In genomic region chr12:8014836-8015235, GRCh38 we compare ENCODE assay signal across 18 cellular contexts. TPM values are rescaled to one million over a fixed set of nuclear protein-coding genes. Genes with fewer than 3 reads are reported as not detected.
DNase-seq lines count a peak whose midpoint lies in the region; ATAC-seq and TF ChIP-seq lines count a peak whose summit lies in the region.
"Had no signal": no experiment of that assay in that cellular context is flagged by ENCODE, and none has a peak within 500 bp of the region (broad histone marks: within the 10 kb centered on the region; RNA-seq: fewer than 3 reads in every experiment).

No MANE protein-coding gene starts in this region.

- no peaks in the 10 kb centered on the region for H4K20me1 ChIP-seq in neural progenitor cell (ENCODE audit: low read depth)
- H4K20me1 ChIP-seq in hepatocyte (ENCODE audit: insufficient read depth, poor library complexity, severe bottlenecking) = no peaks in the 10 kb centered on the region
- H4K20me1 ChIP-seq: BLaER1 treated with 17β-estradiol and CSF1 and Interleukin-3, amounts not matched to agents 10 nM and 100 nM had no signal

- H3K36me3 Mint-ChIP-seq in CD4-positive, alpha-beta T cell (ENCODE audit: low read depth) = no peaks in the 10 kb centered on the region
- no peaks in the 10 kb centered on the region for H3K36me3 Mint-ChIP-seq in neural progenitor cell

- 72% methylated on average over 18 of the region's 18 CpGs for WGBS in hepatocyte (ENCODE audit: low lambda C conversion rate, missing lambda C conversion rate)

- peaks cover 5% of the 10 kb centered on the region for H3K4me1 Mint-ChIP-seq in CD4-positive, alpha-beta T cell (ENCODE audit: low read depth)
- H3K4me1 Mint-ChIP-seq in neural progenitor cell = peaks cover 2% of the 10 kb centered on the region

- peaks cover 44% of the 10 kb centered on the region for H3K27me3 Mint-ChIP-seq in CD4-positive, alpha-beta T cell
- H3K27me3 Mint-ChIP-seq in neural progenitor cell (ENCODE audit: insufficient read depth, low read depth) = peaks cover 11% of the 10 kb centered on the region

- no peak for TF ChIP-seq EP300 in Ishikawa (IDR thresholded peaks at IDR 0.05; ENCODE audit: borderline replicate concordance)

- H3K9me2 ChIP-seq in hepatocyte (replicated peaks; ENCODE audit: insufficient read depth) = no peaks in the 10 kb centered on the region

- H3K27me3 ChIP-seq in CD4-positive, alpha-beta T cell (ENCODE audit: control insufficient read depth, insufficient read depth, low read length) = peaks cover 15% of the 10 kb centered on the region
- peaks cover 22% of the 10 kb centered on the region for H3K27me3 ChIP-seq in neural progenitor cell
- peaks cover 27% of the 10 kb centered on the region for H3K27me3 ChIP-seq in hepatocyte

- TF ChIP-seq CTCF in CD4-positive, alpha-beta T cell (IDR thresholded peaks at IDR 0.05) = no peak
- TF ChIP-seq CTCF in epithelial cell of esophagus (IDR thresholded peaks at IDR 0.05; ENCODE audit: insufficient read depth, low read depth, low read length, missing control alignments) (no peak), neural progenitor cell (IDR thresholded peaks at IDR 0.05) (no peak), hepatocyte (IDR thresholded peaks at IDR 0.05; ENCODE audit: poor library complexity) (no peak)

- no peak overlapping the region for H2AFZ ChIP-seq in neural progenitor cell (replicated peaks)
- no peak overlapping the region for H2AFZ ChIP-seq in hepatocyte

- POLR2A ChIA-PET in CD4-positive, alpha-beta T cell (lab: Charles Lee) = no interaction called here

- intact Hi-C loops in CD4-positive, alpha-beta T cell (cut with DNase I, micrococcal nuclease) = no loop called here

- no peak for ATAC-seq in CD4-positive, alpha-beta T cell (ENCODE audit: poor library complexity)

- H3K79me2 ChIP-seq in neural progenitor cell (ENCODE audit: low read depth) = peaks cover 8% of the 10 kb centered on the region
- no peaks in the 10 kb centered on the region for H3K79me2 ChIP-seq in hepatocyte

- H3K27ac ChIP-seq in CD4-positive, alpha-beta T cell (ENCODE audit: low read depth, low read length) = no peak overlapping the region
- H3K27ac ChIP-seq in neural progenitor cell (no peak overlapping the region), hepatocyte (no peak overlapping the region)
- H3K27ac ChIP-seq: BLaER1 treated with 17β-estradiol and CSF1 and Interleukin-3, amounts not matched to agents 10 nM and 100 nM; HL-60; Peyer's patch had no signal

- H3K4me3 Mint-ChIP-seq in CD4-positive, alpha-beta T cell = peak overlapping the region; percentile 25
- H3K4me3 Mint-ChIP-seq in neural progenitor cell = no peak overlapping the region

- no peak for TF ChIP-seq RAD21 in Ishikawa (IDR thresholded peaks at IDR 0.05; ENCODE audit: low read depth)

- CTCF ChIA-PET in CD4-positive, alpha-beta T cell (lab: Charles Lee) = interaction anchor here (1.2 kb wide), 1 partner anchor 9 kb away, joined by 5 read pairs; no protein-coding TSS in a partner anchor

- H3K9me3 Mint-ChIP-seq in CD4-positive, alpha-beta T cell = no peaks in the 10 kb centered on the region
- no peaks in the 10 kb centered on the region for H3K9me3 Mint-ChIP-seq in neural progenitor cell

- no peak overlapping the region for H3K9ac ChIP-seq in neural progenitor cell
- H3K9ac ChIP-seq: BLaER1 treated with 17β-estradiol and CSF1 and Interleukin-3, amounts not matched to agents 10 nM and 100 nM had no signal

- H3K4me1 ChIP-seq in neural progenitor cell (peaks cover 4% of the 10 kb centered on the region), hepatocyte (ENCODE audit: insufficient read depth) (peaks cover 2% of the 10 kb centered on the region)

- no peak overlapping the region for H3K4me2 ChIP-seq in neural progenitor cell
- no peak overlapping the region for H3K4me2 ChIP-seq in hepatocyte
- H3K4me2 ChIP-seq: BLaER1 treated with 17β-estradiol and CSF1 and Interleukin-3, amounts not matched to agents 10 nM and 100 nM had no signal

- H3F3A ChIP-seq in neural progenitor cell (ENCODE audit: low read depth) = peaks cover 11% of the 10 kb centered on the region

- H3K36me3 ChIP-seq in neural progenitor cell (no peaks in the 10 kb centered on the region), hepatocyte (replicated peaks; ENCODE audit: insufficient read depth, low read depth) (no peaks in the 10 kb centered on the region)
- H3K36me3 ChIP-seq: BLaER1 treated with 17β-estradiol and CSF1 and Interleukin-3, amounts not matched to agents 10 nM and 100 nM; MG63; Peyer's patch had no signal

- H3K4me3 ChIP-seq in epithelial cell of esophagus (ENCODE audit: low read length) (no peak overlapping the region), neural progenitor cell (no peak overlapping the region), hepatocyte (no peak overlapping the region)
- H3K4me3 ChIP-seq: BLaER1 treated with 17β-estradiol and CSF1 and Interleukin-3, amounts not matched to agents 10 nM and 100 nM; MG63; Peyer's patch had no signal

- no peaks in the 10 kb centered on the region for H3K9me3 ChIP-seq in CD4-positive, alpha-beta T cell (ENCODE audit: control insufficient read depth, low read length)
- H3K9me3 ChIP-seq in neural progenitor cell (ENCODE audit: low read depth) (no peaks in the 10 kb centered on the region), hepatocyte (ENCODE audit: low read depth) (no peaks in the 10 kb centered on the region)
- H3K9me3 ChIP-seq: BLaER1 treated with 17β-estradiol and CSF1 and Interleukin-3, amounts not matched to agents 10 nM and 100 nM; MG63; Peyer's patch had no signal

- H3K27ac Mint-ChIP-seq in CD4-positive, alpha-beta T cell = no peak overlapping the region
- no peak overlapping the region for H3K27ac Mint-ChIP-seq in neural progenitor cell

- DNase-seq in CD4-positive, alpha-beta T cell = no peak
- DNase-seq in epithelial cell of esophagus (ENCODE audit: low read depth) = peak; percentile 26
- DNase-seq in neural progenitor cell (ENCODE audit: low spot score) = peak; percentile 27
- no peak for DNase-seq in hepatocyte (ENCODE audit: low spot score)
- DNase-seq in Ammon's horn (ENCODE audit: low spot score) = no peak
- DNase-seq in NCI-H1417 (lab: John Stamatoyannopoulos, UW) = no peak
- DNase-seq: DMS79, IMR-90, Kasumi-1, MG63, NCI-H1092, NCI-H146, NCI-H2081, Peyer's patch had no signal

TF ChIP-seq in Ishikawa, 13 proteins besides CTCF, POLR2A, EP300 and RAD21:
- TF ChIP-seq, protein P1, sequence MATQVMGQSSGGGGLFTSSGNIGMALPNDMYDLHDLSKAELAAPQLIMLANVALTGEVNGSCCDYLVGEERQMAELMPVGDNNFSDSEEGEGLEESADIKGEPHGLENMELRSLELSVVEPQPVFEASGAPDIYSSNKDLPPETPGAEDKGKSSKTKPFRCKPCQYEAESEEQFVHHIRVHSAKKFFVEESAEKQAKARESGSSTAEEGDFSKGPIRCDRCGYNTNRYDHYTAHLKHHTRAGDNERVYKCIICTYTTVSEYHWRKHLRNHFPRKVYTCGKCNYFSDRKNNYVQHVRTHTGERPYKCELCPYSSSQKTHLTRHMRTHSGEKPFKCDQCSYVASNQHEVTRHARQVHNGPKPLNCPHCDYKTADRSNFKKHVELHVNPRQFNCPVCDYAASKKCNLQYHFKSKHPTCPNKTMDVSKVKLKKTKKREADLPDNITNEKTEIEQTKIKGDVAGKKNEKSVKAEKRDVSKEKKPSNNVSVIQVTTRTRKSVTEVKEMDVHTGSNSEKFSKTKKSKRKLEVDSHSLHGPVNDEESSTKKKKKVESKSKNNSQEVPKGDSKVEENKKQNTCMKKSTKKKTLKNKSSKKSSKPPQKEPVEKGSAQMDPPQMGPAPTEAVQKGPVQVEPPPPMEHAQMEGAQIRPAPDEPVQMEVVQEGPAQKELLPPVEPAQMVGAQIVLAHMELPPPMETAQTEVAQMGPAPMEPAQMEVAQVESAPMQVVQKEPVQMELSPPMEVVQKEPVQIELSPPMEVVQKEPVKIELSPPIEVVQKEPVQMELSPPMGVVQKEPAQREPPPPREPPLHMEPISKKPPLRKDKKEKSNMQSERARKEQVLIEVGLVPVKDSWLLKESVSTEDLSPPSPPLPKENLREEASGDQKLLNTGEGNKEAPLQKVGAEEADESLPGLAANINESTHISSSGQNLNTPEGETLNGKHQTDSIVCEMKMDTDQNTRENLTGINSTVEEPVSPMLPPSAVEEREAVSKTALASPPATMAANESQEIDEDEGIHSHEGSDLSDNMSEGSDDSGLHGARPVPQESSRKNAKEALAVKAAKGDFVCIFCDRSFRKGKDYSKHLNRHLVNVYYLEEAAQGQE (IDR thresholded peaks at IDR 0.05; ENCODE audit: low read depth) = peak; percentile 89
- no peak for TF ChIP-seq CREB1 (IDR thresholded peaks at IDR 0.05; ENCODE audit: low read depth)

RNA-seq across cellular contexts. Expression of gene FOXJ2, which starts 17.7 kb away (rescaled TPM):
- total RNA-seq in CD4-positive, alpha-beta T cell = 10 to 100 TPM; 36.3 to 38.5 TPM
- total RNA-seq in neural progenitor cell (ENCODE audit: low replicate concordance) (6.8 and 7.4 TPM in 2 replicates), hepatocyte (7.1 and 10.0 TPM in 2 replicates)
- 14.6 and 19.0 TPM in 2 replicates for polyA plus RNA-seq in hepatocyte

RNA-seq across cellular contexts. Expression of gene C3AR1, which starts 51.3 kb away (rescaled TPM):
- 1 to 10 TPM; 1.4 TPM for total RNA-seq in CD4-positive, alpha-beta T cell
- total RNA-seq in neural progenitor cell (ENCODE audit: low replicate concordance) (not detected in 2 replicates), hepatocyte (1.2 and 2.1 TPM in 2 replicates)
- 4.1 and 5.9 TPM in 2 replicates for polyA plus RNA-seq in hepatocyte
- total RNA-seq: NCI-H460 had no signal

Comparison
In these comparisons a context has a peak if more than half of its experiments do, and no peak if none do; other contexts are left out.
1. DNase-seq: peak in epithelial cell of esophagus (single experiment) and neural progenitor cell (single experiment); none in CD4-positive, alpha-beta T cell (0 of 10), hepatocyte (single experiment), Ammon's horn (single experiment) and NCI-H1417 (0 of 3).